1 cellular context compared by ENCODE assay signal in genomic region chr11:66728760-66729385, GRCh38.
TF ChIP-seq lines count a peak whose summit lies in the region.

SPTBN2 (minus strand) TSS chr11:66729216; CDS start chr11:66721240, 7,976 bp downstream.

TF ChIP-seq in HEK293, 187 proteins besides CTCF, POLR2A, EP300 and RAD21 (continued from another document and continues in another):
- TF ChIP-seq, protein P1, sequence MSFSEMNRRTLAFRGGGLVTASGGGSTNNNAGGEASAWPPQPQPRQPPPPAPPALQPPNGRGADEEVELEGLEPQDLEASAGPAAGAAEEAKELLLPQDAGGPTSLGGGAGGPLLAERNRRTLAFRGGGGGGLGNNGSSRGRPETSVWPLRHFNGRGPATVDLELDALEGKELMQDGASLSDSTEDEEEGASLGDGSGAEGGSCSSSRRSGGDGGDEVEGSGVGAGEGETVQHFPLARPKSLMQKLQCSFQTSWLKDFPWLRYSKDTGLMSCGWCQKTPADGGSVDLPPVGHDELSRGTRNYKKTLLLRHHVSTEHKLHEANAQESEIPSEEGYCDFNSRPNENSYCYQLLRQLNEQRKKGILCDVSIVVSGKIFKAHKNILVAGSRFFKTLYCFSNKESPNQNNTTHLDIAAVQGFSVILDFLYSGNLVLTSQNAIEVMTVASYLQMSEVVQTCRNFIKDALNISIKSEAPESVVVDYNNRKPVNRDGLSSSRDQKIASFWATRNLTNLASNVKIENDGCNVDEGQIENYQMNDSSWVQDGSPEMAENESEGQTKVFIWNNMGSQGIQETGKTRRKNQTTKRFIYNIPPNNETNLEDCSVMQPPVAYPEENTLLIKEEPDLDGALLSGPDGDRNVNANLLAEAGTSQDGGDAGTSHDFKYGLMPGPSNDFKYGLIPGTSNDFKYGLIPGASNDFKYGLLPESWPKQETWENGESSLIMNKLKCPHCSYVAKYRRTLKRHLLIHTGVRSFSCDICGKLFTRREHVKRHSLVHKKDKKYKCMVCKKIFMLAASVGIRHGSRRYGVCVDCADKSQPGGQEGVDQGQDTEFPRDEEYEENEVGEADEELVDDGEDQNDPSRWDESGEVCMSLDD (tag by site-specific recombination; IDR thresholded peaks at IDR 0.05): peak; percentile 25; the same call in 1 of the 2 replicates
- TF ChIP-seq KLF17 (tag by site-specific recombination; IDR thresholded peaks at IDR 0.05) (no peak), PATZ1 (tag by site-specific recombination; IDR thresholded peaks at IDR 0.05) (peak; percentile 42; the same call in 1 of the 2 replicates), IKZF3 (tag by site-specific recombination; IDR thresholded peaks at IDR 0.05) (no peak), REPIN1 (tag by site-specific recombination; IDR thresholded peaks at IDR 0.05; ENCODE audit: low read depth) (no peak), ZNF777 (tag by site-specific recombination; IDR thresholded peaks at IDR 0.05; ENCODE audit: borderline replicate concordance) (0 out of 2 replicates have a peak, but pooled peaks have one; percentile 29), ZNF26 (tag by site-specific recombination; IDR thresholded peaks at IDR 0.05) (no peak), ZNF23 (tag by site-specific recombination; IDR thresholded peaks at IDR 0.05; ENCODE audit: borderline replicate concordance) (no peak), ZFP41 (tag by site-specific recombination; IDR thresholded peaks at IDR 0.05; ENCODE audit: borderline replicate concordance) (no peak), EGR2 (tag by site-specific recombination; IDR thresholded peaks at IDR 0.05; ENCODE audit: low read depth) (peak; percentile 50; the same call in 1 of the 2 replicates), ZNF747 (tag by site-specific recombination; IDR thresholded peaks at IDR 0.05) (no peak), ZNF394 (tag by site-specific recombination; IDR thresholded peaks at IDR 0.05; ENCODE audit: borderline replicate concordance) (no peak), ZNF837 (tag by site-specific recombination; IDR thresholded peaks at IDR 0.05) (no peak), KLF9 (tag by site-specific recombination; IDR thresholded peaks at IDR 0.05; ENCODE audit: low read depth) (peak; percentile 9; the same call in 1 of the 2 replicates), ZBTB20 (tag by site-specific recombination; IDR thresholded peaks at IDR 0.05) (0 out of 2 replicates have a peak, but pooled peaks have one; percentile 51), TRIM28 (IDR thresholded peaks at IDR 0.05; ENCODE audit: borderline replicate concordance, low read length) (no peak), MYNN (tag by site-specific recombination; IDR thresholded peaks at IDR 0.05; ENCODE audit: borderline replicate concordance) (no peak), ZNF266 (tag by site-specific recombination; IDR thresholded peaks at IDR 0.05; ENCODE audit: low read depth) (no peak), ZNF24 (tag by site-specific recombination; IDR thresholded peaks at IDR 0.05) (no peak), ZNF239 (tag by site-specific recombination; IDR thresholded peaks at IDR 0.05) (no peak), GLI2 (tag by site-specific recombination; IDR thresholded peaks at IDR 0.05; ENCODE audit: borderline replicate concordance, low read depth) (no peak), ZNF785 (tag by site-specific recombination; IDR thresholded peaks at IDR 0.05) (no peak), ZNF600 (tag by site-specific recombination; IDR thresholded peaks at IDR 0.05) (0 out of 2 replicates have a peak, but pooled peaks have one; percentile 34), ZBTB7A (tag by site-specific recombination; IDR thresholded peaks at IDR 0.05; ENCODE audit: low read depth) (no peak), PRDM6 (tag by site-specific recombination; IDR thresholded peaks at IDR 0.05) (no peak), KLF10 (tag by site-specific recombination; IDR thresholded peaks at IDR 0.05) (no peak), ZNF148 (tag by site-specific recombination; IDR thresholded peaks at IDR 0.05; ENCODE audit: borderline replicate concordance) (no peak), ZNF16 (tag by site-specific recombination; IDR thresholded peaks at IDR 0.05; ENCODE audit: low read depth) (no peak), BCL11A (tag by site-specific recombination; IDR thresholded peaks at IDR 0.05; ENCODE audit: low read depth) (no peak), ZNF610 (tag by site-specific recombination; IDR thresholded peaks at IDR 0.05; ENCODE audit: borderline replicate concordance) (no peak)
- TF ChIP-seq, protein P2, sequence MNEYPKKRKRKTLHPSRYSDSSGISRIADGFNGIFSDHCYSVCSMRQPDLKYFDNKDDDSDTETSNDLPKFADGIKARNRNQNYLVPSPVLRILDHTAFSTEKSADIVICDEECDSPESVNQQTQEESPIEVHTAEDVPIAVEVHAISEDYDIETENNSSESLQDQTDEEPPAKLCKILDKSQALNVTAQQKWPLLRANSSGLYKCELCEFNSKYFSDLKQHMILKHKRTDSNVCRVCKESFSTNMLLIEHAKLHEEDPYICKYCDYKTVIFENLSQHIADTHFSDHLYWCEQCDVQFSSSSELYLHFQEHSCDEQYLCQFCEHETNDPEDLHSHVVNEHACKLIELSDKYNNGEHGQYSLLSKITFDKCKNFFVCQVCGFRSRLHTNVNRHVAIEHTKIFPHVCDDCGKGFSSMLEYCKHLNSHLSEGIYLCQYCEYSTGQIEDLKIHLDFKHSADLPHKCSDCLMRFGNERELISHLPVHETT (tag by site-specific recombination; IDR thresholded peaks at IDR 0.05): no peak
- TF ChIP-seq, protein P3, sequence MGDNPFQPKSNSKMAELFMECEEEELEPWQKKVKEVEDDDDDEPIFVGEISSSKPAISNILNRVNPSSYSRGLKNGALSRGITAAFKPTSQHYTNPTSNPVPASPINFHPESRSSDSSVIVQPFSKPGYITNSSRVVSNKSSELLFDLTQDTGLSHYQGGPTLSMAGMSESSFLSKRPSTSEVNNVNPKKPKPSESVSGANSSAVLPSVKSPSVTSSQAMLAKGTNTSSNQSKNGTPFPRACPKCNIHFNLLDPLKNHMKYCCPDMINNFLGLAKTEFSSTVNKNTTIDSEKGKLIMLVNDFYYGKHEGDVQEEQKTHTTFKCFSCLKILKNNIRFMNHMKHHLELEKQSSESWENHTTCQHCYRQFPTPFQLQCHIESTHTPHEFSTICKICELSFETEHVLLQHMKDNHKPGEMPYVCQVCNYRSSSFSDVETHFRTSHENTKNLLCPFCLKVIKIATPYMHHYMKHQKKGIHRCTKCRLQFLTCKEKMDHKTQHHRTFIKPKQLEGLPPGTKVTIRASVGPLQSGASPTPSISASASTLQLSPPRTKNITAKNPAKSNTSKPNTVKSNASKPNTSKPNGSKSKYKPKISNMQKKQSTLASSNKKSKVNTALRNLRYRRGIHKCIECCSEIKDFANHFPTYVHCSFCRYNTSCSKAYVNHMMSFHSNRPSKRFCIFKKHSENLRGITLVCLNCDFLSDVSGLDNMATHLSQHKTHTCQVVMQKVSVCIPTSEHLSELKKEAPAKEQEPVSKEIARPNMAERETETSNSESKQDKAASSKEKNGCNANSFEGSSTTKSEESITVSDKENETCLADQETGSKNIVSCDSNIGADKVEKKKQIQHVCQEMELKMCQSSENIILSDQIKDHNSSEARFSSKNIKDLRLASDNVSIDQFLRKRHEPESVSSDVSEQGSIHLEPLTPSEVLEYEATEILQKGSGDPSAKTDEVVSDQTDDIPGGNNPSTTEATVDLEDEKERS (tag by site-specific recombination; IDR thresholded peaks at IDR 0.05): no peak
- TF ChIP-seq, protein P4, sequence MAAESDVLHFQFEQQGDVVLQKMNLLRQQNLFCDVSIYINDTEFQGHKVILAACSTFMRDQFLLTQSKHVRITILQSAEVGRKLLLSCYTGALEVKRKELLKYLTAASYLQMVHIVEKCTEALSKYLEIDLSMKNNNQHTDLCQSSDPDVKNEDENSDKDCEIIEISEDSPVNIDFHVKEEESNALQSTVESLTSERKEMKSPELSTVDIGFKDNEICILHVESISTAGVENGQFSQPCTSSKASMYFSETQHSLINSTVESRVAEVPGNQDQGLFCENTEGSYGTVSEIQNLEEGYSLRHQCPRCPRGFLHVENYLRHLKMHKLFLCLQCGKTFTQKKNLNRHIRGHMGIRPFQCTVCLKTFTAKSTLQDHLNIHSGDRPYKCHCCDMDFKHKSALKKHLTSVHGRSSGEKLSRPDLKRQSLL (tag by site-specific recombination; IDR thresholded peaks at IDR 0.05): no peak
- TF ChIP-seq, protein P5, sequence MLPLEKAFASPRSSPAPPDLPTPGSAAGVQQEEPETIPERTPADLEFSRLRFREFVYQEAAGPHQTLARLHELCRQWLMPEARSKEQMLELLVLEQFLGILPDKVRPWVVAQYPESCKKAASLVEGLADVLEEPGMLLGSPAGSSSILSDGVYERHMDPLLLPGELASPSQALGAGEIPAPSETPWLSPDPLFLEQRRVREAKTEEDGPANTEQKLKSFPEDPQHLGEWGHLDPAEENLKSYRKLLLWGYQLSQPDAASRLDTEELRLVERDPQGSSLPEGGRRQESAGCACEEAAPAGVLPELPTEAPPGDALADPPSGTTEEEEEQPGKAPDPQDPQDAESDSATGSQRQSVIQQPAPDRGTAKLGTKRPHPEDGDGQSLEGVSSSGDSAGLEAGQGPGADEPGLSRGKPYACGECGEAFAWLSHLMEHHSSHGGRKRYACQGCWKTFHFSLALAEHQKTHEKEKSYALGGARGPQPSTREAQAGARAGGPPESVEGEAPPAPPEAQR (tag by site-specific recombination; IDR thresholded peaks at IDR 0.05): no peak
- TF ChIP-seq, protein P6, sequence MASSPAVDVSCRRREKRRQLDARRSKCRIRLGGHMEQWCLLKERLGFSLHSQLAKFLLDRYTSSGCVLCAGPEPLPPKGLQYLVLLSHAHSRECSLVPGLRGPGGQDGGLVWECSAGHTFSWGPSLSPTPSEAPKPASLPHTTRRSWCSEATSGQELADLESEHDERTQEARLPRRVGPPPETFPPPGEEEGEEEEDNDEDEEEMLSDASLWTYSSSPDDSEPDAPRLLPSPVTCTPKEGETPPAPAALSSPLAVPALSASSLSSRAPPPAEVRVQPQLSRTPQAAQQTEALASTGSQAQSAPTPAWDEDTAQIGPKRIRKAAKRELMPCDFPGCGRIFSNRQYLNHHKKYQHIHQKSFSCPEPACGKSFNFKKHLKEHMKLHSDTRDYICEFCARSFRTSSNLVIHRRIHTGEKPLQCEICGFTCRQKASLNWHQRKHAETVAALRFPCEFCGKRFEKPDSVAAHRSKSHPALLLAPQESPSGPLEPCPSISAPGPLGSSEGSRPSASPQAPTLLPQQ (tag by site-specific recombination; IDR thresholded peaks at IDR 0.05): no peak
- TF ChIP-seq, protein P7, sequence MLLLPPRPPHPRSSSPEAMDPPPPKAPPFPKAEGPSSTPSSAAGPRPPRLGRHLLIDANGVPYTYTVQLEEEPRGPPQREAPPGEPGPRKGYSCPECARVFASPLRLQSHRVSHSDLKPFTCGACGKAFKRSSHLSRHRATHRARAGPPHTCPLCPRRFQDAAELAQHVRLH (tag by site-specific recombination; IDR thresholded peaks at IDR 0.05): no peak
